1 cellular context compared by ENCODE assay signal in the genomic region with DNA sequence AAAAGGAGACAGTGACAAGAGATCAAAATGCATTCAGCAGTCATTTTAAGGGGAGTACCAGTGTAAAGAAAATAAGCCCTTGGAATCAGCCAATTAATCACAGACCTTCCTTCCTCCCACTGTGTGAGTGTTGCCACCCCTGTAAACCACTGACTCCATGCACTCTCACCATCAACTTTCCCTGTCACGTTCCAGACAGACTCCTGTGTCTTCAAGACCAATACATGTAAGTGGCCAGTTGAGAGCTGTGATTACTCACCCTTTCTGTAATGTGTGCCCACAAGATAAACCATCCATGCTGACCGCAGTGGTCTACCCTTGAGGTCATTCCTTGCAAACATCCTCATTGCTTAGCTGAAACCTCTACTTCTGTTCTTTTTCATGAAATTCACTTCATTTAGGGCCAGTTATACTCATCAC.
TF ChIP-seq lines count a peak whose summit lies in the region.

No MANE protein-coding gene starts in this region.

TF ChIP-seq in HEK293, 187 proteins besides CTCF, POLR2A, EP300 and RAD21 (continued from another document and continues in another):
- TF ChIP-seq, protein P1, sequence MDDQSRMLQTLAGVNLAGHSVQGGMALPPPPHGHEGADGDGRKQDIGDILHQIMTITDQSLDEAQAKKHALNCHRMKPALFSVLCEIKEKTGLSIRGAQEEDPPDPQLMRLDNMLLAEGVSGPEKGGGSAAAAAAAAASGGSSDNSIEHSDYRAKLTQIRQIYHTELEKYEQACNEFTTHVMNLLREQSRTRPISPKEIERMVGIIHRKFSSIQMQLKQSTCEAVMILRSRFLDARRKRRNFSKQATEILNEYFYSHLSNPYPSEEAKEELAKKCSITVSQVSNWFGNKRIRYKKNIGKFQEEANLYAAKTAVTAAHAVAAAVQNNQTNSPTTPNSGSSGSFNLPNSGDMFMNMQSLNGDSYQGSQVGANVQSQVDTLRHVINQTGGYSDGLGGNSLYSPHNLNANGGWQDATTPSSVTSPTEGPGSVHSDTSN (CRISPR knock-in tag; IDR thresholded peaks at IDR 0.05), result no peak
- TF ChIP-seq, protein P2, sequence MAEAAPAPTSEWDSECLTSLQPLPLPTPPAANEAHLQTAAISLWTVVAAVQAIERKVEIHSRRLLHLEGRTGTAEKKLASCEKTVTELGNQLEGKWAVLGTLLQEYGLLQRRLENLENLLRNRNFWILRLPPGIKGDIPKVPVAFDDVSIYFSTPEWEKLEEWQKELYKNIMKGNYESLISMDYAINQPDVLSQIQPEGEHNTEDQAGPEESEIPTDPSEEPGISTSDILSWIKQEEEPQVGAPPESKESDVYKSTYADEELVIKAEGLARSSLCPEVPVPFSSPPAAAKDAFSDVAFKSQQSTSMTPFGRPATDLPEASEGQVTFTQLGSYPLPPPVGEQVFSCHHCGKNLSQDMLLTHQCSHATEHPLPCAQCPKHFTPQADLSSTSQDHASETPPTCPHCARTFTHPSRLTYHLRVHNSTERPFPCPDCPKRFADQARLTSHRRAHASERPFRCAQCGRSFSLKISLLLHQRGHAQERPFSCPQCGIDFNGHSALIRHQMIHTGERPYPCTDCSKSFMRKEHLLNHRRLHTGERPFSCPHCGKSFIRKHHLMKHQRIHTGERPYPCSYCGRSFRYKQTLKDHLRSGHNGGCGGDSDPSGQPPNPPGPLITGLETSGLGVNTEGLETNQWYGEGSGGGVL (tag by site-specific recombination; IDR thresholded peaks at IDR 0.05), result peak; percentile 33; the same call in 1 of the 2 replicates
- TF ChIP-seq ZNF843 (tag by site-specific recombination; IDR thresholded peaks at IDR 0.05), result no peak
- no peak for TF ChIP-seq ZNF140 (tag by site-specific recombination; IDR thresholded peaks at IDR 0.05)
- no peak for TF ChIP-seq ZNF501 (tag by site-specific recombination; IDR thresholded peaks at IDR 0.05)
- TF ChIP-seq EGR2 (tag by site-specific recombination; IDR thresholded peaks at IDR 0.05; ENCODE audit: low read depth), result peak; percentile 74
- TF ChIP-seq ZNF391 (tag by site-specific recombination; IDR thresholded peaks at IDR 0.05; ENCODE audit: borderline replicate concordance, low read depth), result no peak
- TF ChIP-seq ZBTB20 (tag by site-specific recombination; IDR thresholded peaks at IDR 0.05), result no peak
- no peak for TF ChIP-seq ZNF133 (tag by site-specific recombination; IDR thresholded peaks at IDR 0.05)
- TF ChIP-seq ZNF837 (tag by site-specific recombination; IDR thresholded peaks at IDR 0.05), result no peak
- no peak for TF ChIP-seq REPIN1 (tag by site-specific recombination; IDR thresholded peaks at IDR 0.05; ENCODE audit: low read depth)
- peak; percentile 77; the same call in 1 of the 2 replicates for TF ChIP-seq PRDM1 (tag by site-specific recombination; IDR thresholded peaks at IDR 0.05)
- TF ChIP-seq ZNF214 (tag by site-specific recombination; IDR thresholded peaks at IDR 0.05; ENCODE audit: borderline replicate concordance), result no peak
- no peak for TF ChIP-seq MEIS1 (CRISPR knock-in tag; IDR thresholded peaks at IDR 0.05; ENCODE audit: borderline replicate concordance)
- TF ChIP-seq ZNF785 (tag by site-specific recombination; IDR thresholded peaks at IDR 0.05), result no peak
- no peak for TF ChIP-seq ZNF121 (tag by site-specific recombination; IDR thresholded peaks at IDR 0.05)
- TF ChIP-seq ZNF571 (tag by site-specific recombination; IDR thresholded peaks at IDR 0.05), result no peak
- TF ChIP-seq ZFHX2 (tag by site-specific recombination; conservative IDR thresholded peaks at IDR 0.05), result peak; percentile 73
- TF ChIP-seq ZNF146 (tag by site-specific recombination; IDR thresholded peaks at IDR 0.05), result no peak
- TF ChIP-seq, protein P3, sequence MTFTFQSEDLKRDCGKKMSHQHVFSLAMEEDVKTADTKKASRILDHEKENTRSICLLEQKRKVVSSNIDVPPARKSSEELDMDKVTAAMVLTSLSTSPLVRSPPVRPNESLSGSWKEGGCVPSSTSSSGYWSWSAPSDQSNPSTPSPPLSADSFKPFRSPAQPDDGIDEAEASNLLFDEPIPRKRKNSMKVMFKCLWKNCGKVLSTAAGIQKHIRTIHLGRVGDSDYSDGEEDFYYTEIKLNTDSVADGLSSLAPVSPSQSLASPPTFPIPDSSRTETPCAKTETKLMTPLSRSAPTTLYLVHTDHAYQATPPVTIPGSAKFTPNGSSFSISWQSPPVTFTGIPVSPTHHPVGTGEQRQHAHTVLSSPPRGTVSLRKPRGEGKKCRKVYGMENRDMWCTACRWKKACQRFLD (tag by site-specific recombination; IDR thresholded peaks at IDR 0.05), result no peak
- no peak for TF ChIP-seq ZSCAN30 (tag by site-specific recombination; IDR thresholded peaks at IDR 0.05)
- no peak for TF ChIP-seq ZNF169 (tag by site-specific recombination; IDR thresholded peaks at IDR 0.05)
- no peak for TF ChIP-seq ZNF211 (tag by site-specific recombination; IDR thresholded peaks at IDR 0.05; ENCODE audit: low read depth)
- TF ChIP-seq FEZF1 (tag by site-specific recombination; IDR thresholded peaks at IDR 0.05), result 0 out of 2 replicates have a peak, but pooled peaks have one; percentile 19
- TF ChIP-seq MYNN (tag by site-specific recombination; IDR thresholded peaks at IDR 0.05; ENCODE audit: borderline replicate concordance), result no peak
- no peak for TF ChIP-seq ZFP41 (tag by site-specific recombination; IDR thresholded peaks at IDR 0.05; ENCODE audit: borderline replicate concordance)
- no peak for TF ChIP-seq ZNF23 (tag by site-specific recombination; IDR thresholded peaks at IDR 0.05; ENCODE audit: borderline replicate concordance)
- TF ChIP-seq ZFP69B (tag by site-specific recombination; IDR thresholded peaks at IDR 0.05), result no peak
- TF ChIP-seq ZNF658 (tag by site-specific recombination; IDR thresholded peaks at IDR 0.05), result no peak
- TF ChIP-seq ZNF514 (tag by site-specific recombination; IDR thresholded peaks at IDR 0.05), result no peak
- TF ChIP-seq ZNF221 (tag by site-specific recombination; IDR thresholded peaks at IDR 0.05; ENCODE audit: borderline replicate concordance), result no peak
- TF ChIP-seq, protein P4, sequence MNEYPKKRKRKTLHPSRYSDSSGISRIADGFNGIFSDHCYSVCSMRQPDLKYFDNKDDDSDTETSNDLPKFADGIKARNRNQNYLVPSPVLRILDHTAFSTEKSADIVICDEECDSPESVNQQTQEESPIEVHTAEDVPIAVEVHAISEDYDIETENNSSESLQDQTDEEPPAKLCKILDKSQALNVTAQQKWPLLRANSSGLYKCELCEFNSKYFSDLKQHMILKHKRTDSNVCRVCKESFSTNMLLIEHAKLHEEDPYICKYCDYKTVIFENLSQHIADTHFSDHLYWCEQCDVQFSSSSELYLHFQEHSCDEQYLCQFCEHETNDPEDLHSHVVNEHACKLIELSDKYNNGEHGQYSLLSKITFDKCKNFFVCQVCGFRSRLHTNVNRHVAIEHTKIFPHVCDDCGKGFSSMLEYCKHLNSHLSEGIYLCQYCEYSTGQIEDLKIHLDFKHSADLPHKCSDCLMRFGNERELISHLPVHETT (tag by site-specific recombination; IDR thresholded peaks at IDR 0.05), result no peak
- TF ChIP-seq OVOL3 (tag by site-specific recombination; IDR thresholded peaks at IDR 0.05), result no peak
- TF ChIP-seq TRIM28 (IDR thresholded peaks at IDR 0.05; ENCODE audit: borderline replicate concordance, low read length), result peak; percentile 88; the same call in 1 of the 2 replicates
- TF ChIP-seq ZIC2 (tag by site-specific recombination; IDR thresholded peaks at IDR 0.05), result peak; percentile 61; the same call in 1 of the 2 replicates
- TF ChIP-seq, protein P5, sequence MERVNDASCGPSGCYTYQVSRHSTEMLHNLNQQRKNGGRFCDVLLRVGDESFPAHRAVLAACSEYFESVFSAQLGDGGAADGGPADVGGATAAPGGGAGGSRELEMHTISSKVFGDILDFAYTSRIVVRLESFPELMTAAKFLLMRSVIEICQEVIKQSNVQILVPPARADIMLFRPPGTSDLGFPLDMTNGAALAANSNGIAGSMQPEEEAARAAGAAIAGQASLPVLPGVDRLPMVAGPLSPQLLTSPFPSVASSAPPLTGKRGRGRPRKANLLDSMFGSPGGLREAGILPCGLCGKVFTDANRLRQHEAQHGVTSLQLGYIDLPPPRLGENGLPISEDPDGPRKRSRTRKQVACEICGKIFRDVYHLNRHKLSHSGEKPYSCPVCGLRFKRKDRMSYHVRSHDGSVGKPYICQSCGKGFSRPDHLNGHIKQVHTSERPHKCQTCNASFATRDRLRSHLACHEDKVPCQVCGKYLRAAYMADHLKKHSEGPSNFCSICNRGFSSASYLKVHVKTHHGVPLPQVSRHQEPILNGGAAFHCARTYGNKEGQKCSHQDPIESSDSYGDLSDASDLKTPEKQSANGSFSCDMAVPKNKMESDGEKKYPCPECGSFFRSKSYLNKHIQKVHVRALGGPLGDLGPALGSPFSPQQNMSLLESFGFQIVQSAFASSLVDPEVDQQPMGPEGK (tag by site-specific recombination; IDR thresholded peaks at IDR 0.05), result no peak
- TF ChIP-seq ZNF791 (tag by site-specific recombination; IDR thresholded peaks at IDR 0.05), result no peak
- TF ChIP-seq, protein P6, sequence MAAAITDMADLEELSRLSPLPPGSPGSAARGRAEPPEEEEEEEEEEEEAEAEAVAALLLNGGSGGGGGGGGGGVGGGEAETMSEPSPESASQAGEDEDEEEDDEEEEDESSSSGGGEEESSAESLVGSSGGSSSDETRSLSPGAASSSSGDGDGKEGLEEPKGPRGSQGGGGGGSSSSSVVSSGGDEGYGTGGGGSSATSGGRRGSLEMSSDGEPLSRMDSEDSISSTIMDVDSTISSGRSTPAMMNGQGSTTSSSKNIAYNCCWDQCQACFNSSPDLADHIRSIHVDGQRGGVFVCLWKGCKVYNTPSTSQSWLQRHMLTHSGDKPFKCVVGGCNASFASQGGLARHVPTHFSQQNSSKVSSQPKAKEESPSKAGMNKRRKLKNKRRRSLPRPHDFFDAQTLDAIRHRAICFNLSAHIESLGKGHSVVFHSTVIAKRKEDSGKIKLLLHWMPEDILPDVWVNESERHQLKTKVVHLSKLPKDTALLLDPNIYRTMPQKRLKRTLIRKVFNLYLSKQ (tag by site-specific recombination; IDR thresholded peaks at IDR 0.05; ENCODE audit: borderline replicate concordance), result no peak
- TF ChIP-seq, protein P7, sequence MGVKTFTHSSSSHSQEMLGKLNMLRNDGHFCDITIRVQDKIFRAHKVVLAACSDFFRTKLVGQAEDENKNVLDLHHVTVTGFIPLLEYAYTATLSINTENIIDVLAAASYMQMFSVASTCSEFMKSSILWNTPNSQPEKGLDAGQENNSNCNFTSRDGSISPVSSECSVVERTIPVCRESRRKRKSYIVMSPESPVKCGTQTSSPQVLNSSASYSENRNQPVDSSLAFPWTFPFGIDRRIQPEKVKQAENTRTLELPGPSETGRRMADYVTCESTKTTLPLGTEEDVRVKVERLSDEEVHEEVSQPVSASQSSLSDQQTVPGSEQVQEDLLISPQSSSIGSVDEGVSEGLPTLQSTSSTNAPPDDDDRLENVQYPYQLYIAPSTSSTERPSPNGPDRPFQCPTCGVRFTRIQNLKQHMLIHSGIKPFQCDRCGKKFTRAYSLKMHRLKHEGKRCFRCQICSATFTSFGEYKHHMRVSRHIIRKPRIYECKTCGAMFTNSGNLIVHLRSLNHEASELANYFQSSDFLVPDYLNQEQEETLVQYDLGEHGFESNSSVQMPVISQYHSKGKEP (tag by site-specific recombination; IDR thresholded peaks at IDR 0.05), result no peak
- TF ChIP-seq, protein P8, sequence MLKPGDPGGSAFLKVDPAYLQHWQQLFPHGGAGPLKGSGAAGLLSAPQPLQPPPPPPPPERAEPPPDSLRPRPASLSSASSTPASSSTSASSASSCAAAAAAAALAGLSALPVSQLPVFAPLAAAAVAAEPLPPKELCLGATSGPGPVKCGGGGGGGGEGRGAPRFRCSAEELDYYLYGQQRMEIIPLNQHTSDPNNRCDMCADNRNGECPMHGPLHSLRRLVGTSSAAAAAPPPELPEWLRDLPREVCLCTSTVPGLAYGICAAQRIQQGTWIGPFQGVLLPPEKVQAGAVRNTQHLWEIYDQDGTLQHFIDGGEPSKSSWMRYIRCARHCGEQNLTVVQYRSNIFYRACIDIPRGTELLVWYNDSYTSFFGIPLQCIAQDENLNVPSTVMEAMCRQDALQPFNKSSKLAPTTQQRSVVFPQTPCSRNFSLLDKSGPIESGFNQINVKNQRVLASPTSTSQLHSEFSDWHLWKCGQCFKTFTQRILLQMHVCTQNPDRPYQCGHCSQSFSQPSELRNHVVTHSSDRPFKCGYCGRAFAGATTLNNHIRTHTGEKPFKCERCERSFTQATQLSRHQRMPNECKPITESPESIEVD (tag by site-specific recombination; IDR thresholded peaks at IDR 0.05), result no peak
- TF ChIP-seq OSR2 (tag by site-specific recombination; IDR thresholded peaks at IDR 0.05), result 0 out of 2 replicates have a peak, but pooled peaks have one; percentile 10
- TF ChIP-seq ZNF707 (tag by site-specific recombination; IDR thresholded peaks at IDR 0.05), result no peak
- TF ChIP-seq, protein P9, sequence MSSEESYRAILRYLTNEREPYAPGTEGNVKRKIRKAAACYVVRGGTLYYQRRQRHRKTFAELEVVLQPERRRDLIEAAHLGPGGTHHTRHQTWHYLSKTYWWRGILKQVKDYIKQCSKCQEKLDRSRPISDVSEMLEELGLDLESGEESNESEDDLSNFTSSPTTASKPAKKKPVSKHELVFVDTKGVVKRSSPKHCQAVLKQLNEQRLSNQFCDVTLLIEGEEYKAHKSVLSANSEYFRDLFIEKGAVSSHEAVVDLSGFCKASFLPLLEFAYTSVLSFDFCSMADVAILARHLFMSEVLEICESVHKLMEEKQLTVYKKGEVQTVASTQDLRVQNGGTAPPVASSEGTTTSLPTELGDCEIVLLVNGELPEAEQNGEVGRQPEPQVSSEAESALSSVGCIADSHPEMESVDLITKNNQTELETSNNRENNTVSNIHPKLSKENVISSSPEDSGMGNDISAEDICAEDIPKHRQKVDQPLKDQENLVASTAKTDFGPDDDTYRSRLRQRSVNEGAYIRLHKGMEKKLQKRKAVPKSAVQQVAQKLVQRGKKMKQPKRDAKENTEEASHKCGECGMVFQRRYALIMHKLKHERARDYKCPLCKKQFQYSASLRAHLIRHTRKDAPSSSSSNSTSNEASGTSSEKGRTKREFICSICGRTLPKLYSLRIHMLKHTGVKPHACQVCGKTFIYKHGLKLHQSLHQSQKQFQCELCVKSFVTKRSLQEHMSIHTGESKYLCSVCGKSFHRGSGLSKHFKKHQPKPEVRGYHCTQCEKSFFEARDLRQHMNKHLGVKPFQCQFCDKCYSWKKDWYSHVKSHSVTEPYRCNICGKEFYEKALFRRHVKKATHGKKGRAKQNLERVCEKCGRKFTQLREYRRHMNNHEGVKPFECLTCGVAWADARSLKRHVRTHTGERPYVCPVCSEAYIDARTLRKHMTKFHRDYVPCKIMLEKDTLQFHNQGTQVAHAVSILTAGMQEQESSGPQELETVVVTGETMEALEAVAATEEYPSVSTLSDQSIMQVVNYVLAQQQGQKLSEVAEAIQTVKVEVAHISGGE (tag by site-specific recombination; conservative IDR thresholded peaks at IDR 0.05; ENCODE audit: low read depth), result no peak
- no peak for TF ChIP-seq KLF10 (tag by site-specific recombination; IDR thresholded peaks at IDR 0.05)
- TF ChIP-seq ZNF529 (tag by site-specific recombination; IDR thresholded peaks at IDR 0.05; ENCODE audit: insufficient replicate concordance), result no peak
